In genomic region chr11:82867495-82868082, GRCh38 we compare ENCODE assay signal across 8 cellular contexts. TPM values are rescaled to one million over a fixed set of nuclear protein-coding genes. Genes with fewer than 3 reads are reported as not detected.
DNase-seq lines count a peak whose midpoint lies in the region; ATAC-seq and TF ChIP-seq lines count a peak whose summit lies in the region.

No MANE protein-coding gene starts in this region.

- POLR2A ChIA-PET in AG04450 (lab: Yijun Ruan, JAX) = interaction anchor here (0.8 kb wide), 1 partner anchor 8 kb away, joined by 3 read pairs; no protein-coding TSS in a partner anchor

- ATAC-seq in SK-N-SH treated with all-trans-retinoic acid at 6 μM for 48 hours = peak; percentile 64

- H3K9me3 Mint-ChIP-seq in activated naive CD4-positive, alpha-beta T cell treated with anti-CD3 and anti-CD28 coated beads, Interleukin-2, amount 50 U/mL, for 24 hours = no peaks in the 10 kb centered on the region
- no peaks in the 10 kb centered on the region for H3K9me3 Mint-ChIP-seq in glutamatergic neuron (ENCODE audit: unreplicated experiment)
- H3K9me3 Mint-ChIP-seq in type B pancreatic cell = no peaks in the 10 kb centered on the region

- H3K4me1 Mint-ChIP-seq in activated naive CD4-positive, alpha-beta T cell treated with anti-CD3 and anti-CD28 coated beads, Interleukin-2, amount 50 U/mL, for 24 hours = peaks cover 13% of the 10 kb centered on the region
- H3K4me1 Mint-ChIP-seq in glutamatergic neuron (ENCODE audit: low read depth, unreplicated experiment) (peaks cover 4% of the 10 kb centered on the region), type B pancreatic cell (ENCODE audit: unreplicated experiment) (peaks cover 20% of the 10 kb centered on the region)

- H3K36me3 Mint-ChIP-seq in activated naive CD4-positive, alpha-beta T cell treated with anti-CD3 and anti-CD28 coated beads, Interleukin-2, amount 50 U/mL, for 24 hours = peaks cover 1% of the 10 kb centered on the region
- H3K36me3 Mint-ChIP-seq in glutamatergic neuron (ENCODE audit: unreplicated experiment) (no peaks in the 10 kb centered on the region), type B pancreatic cell (peaks cover 3% of the 10 kb centered on the region)

- no peaks in the 10 kb centered on the region for H3K9me3 ChIP-seq in AG04450 (ENCODE audit: control insufficient read depth, insufficient read depth, low read length)

- H3K27me3 ChIP-seq in AG04450 (ENCODE audit: control insufficient read depth, insufficient read depth, low read length) = no peaks in the 10 kb centered on the region

- CTCF ChIA-PET in AG04450 (lab: Charles Lee) = interaction anchor here (0.5 to 4.2 kb wide), 82 partner anchors 8 to 1191 kb away, joined by 3 to 72 read pairs (median 5); partner anchors contain the start of genes DDIAS, FAM181B, PRCP and RAB30

- no peak overlapping the region for H3K27ac Mint-ChIP-seq in activated naive CD4-positive, alpha-beta T cell treated with anti-CD3 and anti-CD28 coated beads, Interleukin-2, amount 50 U/mL, for 24 hours
- H3K27ac Mint-ChIP-seq in glutamatergic neuron (ENCODE audit: unreplicated experiment) (no peak overlapping the region), type B pancreatic cell (peak overlapping the region; percentile 40)

- DNase-seq in AG04450 (ENCODE audit: low read depth, low spot score) = peak; percentile 48
- peak; percentile 19 for DNase-seq in GM19238 (ENCODE audit: insufficient read length, low spot score)
- DNase-seq in NCI-H128 (lab: John Stamatoyannopoulos, UW; ENCODE audit: unreplicated experiment) = peak; percentile 62
- peak; percentile 72 for DNase-seq in glutamatergic neuron
- peak; percentile 88 for DNase-seq in pons (ENCODE audit: low spot score)
- peak; percentile 73 for DNase-seq in type B pancreatic cell (ENCODE audit: extremely low spot score, unreplicated experiment)

- H3K4me3 ChIP-seq in AG04450 (ENCODE audit: low read depth, low read length) = no peak overlapping the region; the same call in 1 of the 2 replicates

- no peak overlapping the region for H3K27ac ChIP-seq in AG04450 (ENCODE audit: low read depth, low read length)

- no peaks in the 10 kb centered on the region for H3K27me3 Mint-ChIP-seq in activated naive CD4-positive, alpha-beta T cell treated with anti-CD3 and anti-CD28 coated beads, Interleukin-2, amount 50 U/mL, for 24 hours
- peaks cover 1% of the 10 kb centered on the region for H3K27me3 Mint-ChIP-seq in glutamatergic neuron (ENCODE audit: unreplicated experiment)
- no peaks in the 10 kb centered on the region for H3K27me3 Mint-ChIP-seq in type B pancreatic cell

- peak; percentile 76 for TF ChIP-seq CTCF in AG04450 (IDR thresholded peaks at IDR 0.05; ENCODE audit: low read depth, low read length)
- peak; percentile 91 for TF ChIP-seq CTCF in glutamatergic neuron (IDR thresholded peaks at IDR 0.05; ENCODE audit: partially characterized antibody, unreplicated experiment)
- TF ChIP-seq CTCF in type B pancreatic cell (conservative IDR thresholded peaks at IDR 0.05) = peak; percentile 88

- peak overlapping the region; percentile 55 for H3K4me3 Mint-ChIP-seq in activated naive CD4-positive, alpha-beta T cell treated with anti-CD3 and anti-CD28 coated beads, Interleukin-2, amount 50 U/mL, for 24 hours
- H3K4me3 Mint-ChIP-seq in glutamatergic neuron (ENCODE audit: unreplicated experiment) (no peak overlapping the region), type B pancreatic cell (peak overlapping the region; percentile 68)

TF ChIP-seq in SK-N-SH treated with all-trans-retinoic acid at 6 μM for 48 hours, 23 proteins besides CTCF, POLR2A, EP300 and RAD21:
- TF ChIP-seq ISL1 (CRISPR knock-in tag; IDR thresholded peaks at IDR 0.05) (no peak), CREB5 (CRISPR knock-in tag; IDR thresholded peaks at IDR 0.05; ENCODE audit: low read depth) (no peak)

RNA-seq across cellular contexts. Expression of gene PRCP, which starts 32.6 kb away (rescaled TPM):
- polyA plus RNA-seq in AG04450 (2011; rRNA removed) = 128 and 157 TPM in 2 replicates
- polyA minus RNA-seq in AG04450 (2011; rRNA and poly(A)+ RNA removed) = 32.4 and 53.9 TPM in 2 replicates
- total RNA-seq in glutamatergic neuron (ENCODE audit: unreplicated experiment) (12.3 TPM), type B pancreatic cell (ENCODE audit: low replicate concordance) (61.1 and 77.5 TPM in 2 replicates)

RNA-seq across cellular contexts. Expression of gene DDIAS, which starts 33.9 kb away (rescaled TPM):
- 1.5 and 2.9 TPM in 2 replicates for polyA plus RNA-seq in AG04450 (2011; rRNA removed)
- 2.3 and 2.5 TPM in 2 replicates for polyA minus RNA-seq in AG04450 (2011; rRNA and poly(A)+ RNA removed)
- 2.0 TPM for total RNA-seq in glutamatergic neuron (ENCODE audit: unreplicated experiment)
- total RNA-seq in type B pancreatic cell (ENCODE audit: low replicate concordance) = 4.4 and 7.6 TPM in 2 replicates

Comparison
In these comparisons a context has a peak if more than half of its experiments do, and no peak if none do; other contexts are left out.
1. DNase-seq: peak in every context shown above with its lines; median percentile 88 in pons; 73 in type B pancreatic cell; 72 in glutamatergic neuron; 62 in NCI-H128; 48 in AG04450; 19 in GM19238.